8 cellular contexts compared by ENCODE assay signal in genomic region chr18:45775726-45776125, GRCh38. TPM values are rescaled to one million over a fixed set of nuclear protein-coding genes. Genes with fewer than 3 reads are reported as not detected.
DNase-seq lines count a peak whose midpoint lies in the region; ATAC-seq, FAIRE-seq and TF ChIP-seq lines count a peak whose summit lies in the region.

No MANE protein-coding gene starts in this region.

- peak in 1 of 2 donors; percentile 30 for ATAC-seq in upper lobe of left lung (ENCODE audit: low FRiP score in 2 of 2)

- H3K4me3 ChIP-seq in bronchial epithelial cell (ENCODE audit: low read depth, low read length) (peak overlapping the region; percentile 59), upper lobe of left lung (peak overlapping the region; percentile 22 to 70 (median 60))

- peaks cover 11% of the 10 kb centered on the region for H3K27me3 Mint-ChIP-seq in activated naive CD4-positive, alpha-beta T cell treated with anti-CD3 and anti-CD28 coated beads, Interleukin-2, amount 50 U/mL, for 24 hours
- peaks cover 52% of the 10 kb centered on the region for H3K27me3 Mint-ChIP-seq in mesothelial cell of epicardium (ENCODE audit: low read depth)

- H3K36me3 Mint-ChIP-seq in activated naive CD4-positive, alpha-beta T cell treated with anti-CD3 and anti-CD28 coated beads, Interleukin-2, amount 50 U/mL, for 24 hours, result no peaks in the 10 kb centered on the region
- H3K36me3 Mint-ChIP-seq in mesothelial cell of epicardium, result no peaks in the 10 kb centered on the region

- H3K36me3 ChIP-seq in bronchial epithelial cell (ENCODE audit: control insufficient read depth, insufficient read depth, low read length) (no peaks in the 10 kb centered on the region), upper lobe of left lung (no peaks in the 10 kb centered on the region)

- no peaks in the 10 kb centered on the region for H3K9me3 ChIP-seq in upper lobe of left lung

- TF ChIP-seq POLR2A in upper lobe of left lung (IDR thresholded peaks at IDR 0.05), result no peak

- no peak for DNase-seq in activated naive CD4-positive, alpha-beta T cell (lab: John Stamatoyannopoulos, UW)
- no peak for DNase-seq in bronchial epithelial cell (ENCODE audit: low read depth)
- no peak for DNase-seq in mesothelial cell of epicardium (ENCODE audit: low spot score in 2 of 2, unreplicated experiment in 2 of 2)
- no peak for DNase-seq in upper lobe of left lung
- no peak for DNase-seq in DMS153 treated with DMSO at 0.1 percent for 48 hours (lab: John Stamatoyannopoulos, UW; ENCODE audit: unreplicated experiment)
- no peak for DNase-seq in DMS79 (lab: John Stamatoyannopoulos, UW)
- DNase-seq in occipital lobe (lab: John Stamatoyannopoulos, UW), result no peak

- peak overlapping the region; percentile 27 for H3K27ac Mint-ChIP-seq in activated naive CD4-positive, alpha-beta T cell treated with anti-CD3 and anti-CD28 coated beads, Interleukin-2, amount 50 U/mL, for 24 hours
- no peak overlapping the region for H3K27ac Mint-ChIP-seq in mesothelial cell of epicardium

- H3K27ac ChIP-seq in upper lobe of left lung, result peak overlapping the region; percentile 75 to 84 (median 80)

- H3K9me3 Mint-ChIP-seq in activated naive CD4-positive, alpha-beta T cell treated with anti-CD3 and anti-CD28 coated beads, Interleukin-2, amount 50 U/mL, for 24 hours, result no peaks in the 10 kb centered on the region
- peaks cover 3% of the 10 kb centered on the region for H3K9me3 Mint-ChIP-seq in mesothelial cell of epicardium

- H3K4me1 ChIP-seq in upper lobe of left lung, result peaks cover 0 to 12% (median 3%) of the 10 kb centered on the region in 4 donors

- TF ChIP-seq CTCF in bronchial epithelial cell (IDR thresholded peaks at IDR 0.05; ENCODE audit: insufficient read depth, low read length, severe bottlenecking), result no peak
- TF ChIP-seq CTCF in mesothelial cell of epicardium (IDR thresholded peaks at IDR 0.05; ENCODE audit: unreplicated experiment), result no peak
- no peak for TF ChIP-seq CTCF in upper lobe of left lung (IDR thresholded peaks at IDR 0.05)

- H3K4me1 Mint-ChIP-seq in activated naive CD4-positive, alpha-beta T cell treated with anti-CD3 and anti-CD28 coated beads, Interleukin-2, amount 50 U/mL, for 24 hours, result peaks cover 17% of the 10 kb centered on the region
- H3K4me1 Mint-ChIP-seq in mesothelial cell of epicardium, result peaks cover 2% of the 10 kb centered on the region

- H3K27me3 ChIP-seq in bronchial epithelial cell (ENCODE audit: control insufficient read depth, insufficient read depth, low read length), result no peaks in the 10 kb centered on the region
- no peaks in the 10 kb centered on the region for H3K27me3 ChIP-seq in upper lobe of left lung

- peak overlapping the region; percentile 86 for H3K4me3 Mint-ChIP-seq in activated naive CD4-positive, alpha-beta T cell treated with anti-CD3 and anti-CD28 coated beads, Interleukin-2, amount 50 U/mL, for 24 hours
- peak overlapping the region; percentile 71 for H3K4me3 Mint-ChIP-seq in mesothelial cell of epicardium

- no peak for FAIRE-seq in bronchial epithelial cell (lab: Jason Lieb, UNC)

- no peak for TF ChIP-seq EP300 in upper lobe of left lung (IDR thresholded peaks at IDR 0.05)

- WGBS in upper lobe of left lung, 2 donors, result 47 to 49% methylated on average over 7 to 8 of the region's 8 CpGs

RNA-seq across cellular contexts. Expression of gene SIGLEC15, which starts 49.7 kb away (rescaled TPM):
- 0.26 TPM in 1 of 2 replicates, not detected in the other for total RNA-seq in bronchial epithelial cell
- not detected in 3 replicates for total RNA-seq in mesothelial cell of epicardium
- under 1 TPM in 3 of 6 donors, not detected in 3; 0.44 to 0.59 (median 0.52) TPM for total RNA-seq in upper lobe of left lung
- not detected for total RNA-seq in occipital lobe

RNA-seq across cellular contexts. Expression of gene SLC14A1, which starts 51.7 kb away (rescaled TPM):
- total RNA-seq in bronchial epithelial cell, result not detected in 2 replicates
- 0.20 TPM in 1 of 3 replicates, not detected in the others for total RNA-seq in mesothelial cell of epicardium
- 10 to 100 TPM in 1 of 6 donors, 1 to 10 TPM in 4, not detected in 1; 5.5 to 33.1 (median 6.8) TPM for total RNA-seq in upper lobe of left lung
- total RNA-seq in occipital lobe, result 4.1 TPM
